ENCODE assay signal across 7 cellular contexts in the genomic region with DNA sequence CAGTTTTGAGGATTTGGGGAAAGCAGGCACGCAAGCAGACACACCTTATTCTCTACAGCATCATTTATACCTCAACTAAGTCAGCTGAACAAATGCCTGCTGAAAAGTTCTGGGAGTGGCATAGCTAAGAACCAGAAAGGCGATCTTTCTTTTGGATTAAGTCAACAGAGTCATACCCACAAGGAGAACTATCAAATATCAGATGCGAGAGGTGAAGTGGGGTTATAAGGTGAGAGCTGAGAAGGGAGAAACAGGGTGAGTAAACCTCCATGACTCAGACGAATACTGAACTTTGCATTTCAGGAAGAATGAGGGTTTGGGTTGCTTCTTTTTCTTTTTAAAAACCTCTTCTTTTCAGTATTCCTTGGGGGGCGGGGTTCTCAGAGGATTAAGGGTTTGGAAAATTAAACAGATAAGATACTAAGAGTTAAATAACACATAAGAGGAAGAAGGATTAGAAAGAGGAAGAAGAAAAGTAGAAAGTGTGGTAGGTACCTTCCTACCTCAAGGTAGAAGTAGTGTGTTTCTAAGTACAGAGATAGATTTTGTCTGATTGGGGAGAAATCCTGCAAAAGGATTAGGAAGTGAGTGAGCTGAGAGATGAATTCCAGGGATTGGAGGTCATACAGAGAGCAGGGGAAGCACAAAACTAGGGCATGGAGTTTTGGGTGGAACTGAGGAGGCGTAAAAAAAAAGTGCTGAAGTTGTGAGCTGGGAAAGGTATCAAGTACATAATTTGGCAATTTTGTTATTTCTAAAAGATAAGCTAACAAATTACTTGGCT. TPM values are rescaled to one million over a fixed set of nuclear protein-coding genes. Genes with fewer than 3 reads are reported as not detected.
DNase-seq lines count a peak whose midpoint lies in the region; ATAC-seq lines count a peak whose summit lies in the region.

No MANE protein-coding gene starts in this region.

- intact Hi-C loops in posterior cingulate gyrus (cut with DNase I): loop anchor here (2.0 kb wide), 1 partner anchor 161 kb away; no protein-coding TSS in a partner anchor

- no peaks in the 10 kb centered on the region for H3K9me3 Mint-ChIP-seq in activated naive CD4-positive, alpha-beta T cell treated with anti-CD3 and anti-CD28 coated beads, Interleukin-2, amount 50 U/mL, for 72 hours

- H2BK5ac ChIP-seq in neuronal stem cell (ENCODE audit: low read length): no peak overlapping the region

- H3K36me3 Mint-ChIP-seq in activated naive CD4-positive, alpha-beta T cell treated with anti-CD3 and anti-CD28 coated beads, Interleukin-2, amount 50 U/mL, for 72 hours: peaks cover 5 to 20% of the 10 kb centered on the region in 2 donors

- no peak overlapping the region for H2BK120ac ChIP-seq in neuronal stem cell (ENCODE audit: low read depth, low read length)

- no peaks in the 10 kb centered on the region for H3K36me3 ChIP-seq in neuronal stem cell (replicated peaks in 1 of 2; ENCODE audit: control insufficient read depth in 2 of 2, insufficient read depth in 2 of 2, low read length in 2 of 2)

- no peak overlapping the region for H2BK15ac ChIP-seq in neuronal stem cell (ENCODE audit: low read length)

- H3K18ac ChIP-seq in neuronal stem cell (ENCODE audit: low read length): no peak overlapping the region

- H2AK5ac ChIP-seq in neuronal stem cell (ENCODE audit: low read depth, low read length): no peak overlapping the region

- no peak overlapping the region for H4K91ac ChIP-seq in neuronal stem cell (ENCODE audit: low read depth, low read length, poor library complexity)

- ATAC-seq in GM18520 (IDR thresholded peaks at IDR 0.05; ENCODE audit: unreplicated experiment): peak; percentile 59
- ATAC-seq in HG02870 (IDR thresholded peaks at IDR 0.05; ENCODE audit: unreplicated experiment): peak; percentile 73
- ATAC-seq in activated naive CD4-positive, alpha-beta T cell treated with anti-CD3 and anti-CD28 coated beads, Interleukin-2, amount 50 U/mL, for 72 hours: peak; percentile 92 to 95
- no peak for ATAC-seq in HG02840 (IDR thresholded peaks at IDR 0.05; ENCODE audit: low FRiP score, unreplicated experiment)

- no peak overlapping the region for H3K4ac ChIP-seq in neuronal stem cell (ENCODE audit: low read length)

- H3K14ac ChIP-seq in neuronal stem cell (ENCODE audit: low read length): no peak overlapping the region

- no peaks in the 10 kb centered on the region for H3K79me1 ChIP-seq in neuronal stem cell (ENCODE audit: low read depth, low read length)

- H2AFZ ChIP-seq in neuronal stem cell (ENCODE audit: low read length): peak overlapping the region; percentile 39

- H3K9ac ChIP-seq in neuronal stem cell (ENCODE audit: low read depth, low read length, poor library complexity): no peak overlapping the region

- H3K4me2 ChIP-seq in neuronal stem cell (ENCODE audit: insufficient read depth, low read length, poor library complexity, severe bottlenecking): no peak overlapping the region

- H2BK12ac ChIP-seq in neuronal stem cell (ENCODE audit: low read length): no peak overlapping the region

- DNase-seq in activated naive CD4-positive, alpha-beta T cell treated with anti-CD3 and anti-CD28 coated beads, Interleukin-2, amount 50 U/mL, for 72 hours (ENCODE audit: low spot score in 2 of 2): peak in 1 of 2 donors; percentile 15
- DNase-seq in neuronal stem cell (ENCODE audit: low spot score): no peak
- no peak for DNase-seq in posterior cingulate gyrus
- DNase-seq in NK-92 (lab: John Stamatoyannopoulos, UW; ENCODE audit: unreplicated experiment): no peak

- no peak overlapping the region for H3K23ac ChIP-seq in neuronal stem cell (ENCODE audit: low read depth, low read length, poor library complexity)

- H3K27ac ChIP-seq in neuronal stem cell (replicated peaks; ENCODE audit: low read length): peak overlapping the region; percentile 17

- H4K8ac ChIP-seq in neuronal stem cell (ENCODE audit: low read depth, low read length): no peak overlapping the region

- H3K4me1 ChIP-seq in neuronal stem cell (ENCODE audit: control insufficient read depth in 2 of 2, insufficient read depth in 1 of 2, low read depth in 1 of 2, low read length in 2 of 2): peaks cover 0 to 6% of the 10 kb centered on the region in 2 donors

- H3K4me3 ChIP-seq in neuronal stem cell (ENCODE audit: low read length in 2 of 2): no peak overlapping the region

- no CpG with 5 or more reads among the region's 6 CpGs for WGBS in neuronal stem cell (ENCODE audit: extremely low coverage in 2 of 2, insufficient read length in 2 of 2, insufficient replicate concordance in 1 of 2), 2 donors

- peak overlapping the region; percentile 84 to 89 for H3K27ac Mint-ChIP-seq in activated naive CD4-positive, alpha-beta T cell treated with anti-CD3 and anti-CD28 coated beads, Interleukin-2, amount 50 U/mL, for 72 hours

- no peaks in the 10 kb centered on the region for H3K27me3 ChIP-seq in neuronal stem cell (ENCODE audit: control insufficient read depth in 3 of 3, insufficient read depth in 3 of 3, low read depth in 1 of 3, low read length in 3 of 3)

- H3K9me3 ChIP-seq in neuronal stem cell (replicated peaks in 1 of 2; ENCODE audit: control insufficient read depth in 2 of 2, insufficient read depth in 1 of 2, low read depth in 1 of 2, low read length in 2 of 2): no peaks in the 10 kb centered on the region

RNA-seq across cellular contexts. Expression of gene ICE2, which starts 41.3 kb away (rescaled TPM):
- 10 to 100 TPM; 52.5 to 76.1 TPM for total RNA-seq in activated naive CD4-positive, alpha-beta T cell treated with anti-CD3 and anti-CD28 coated beads, Interleukin-2, amount 50 U/mL, for 72 hours
- 45.0 TPM for polyA plus RNA-seq in neuronal stem cell (2013, experiment 1 of 2)
- polyA plus RNA-seq in neuronal stem cell (2013, experiment 2 of 2): 45.5 TPM
